Comparison of ENCODE assay signal across 13 cellular contexts in genomic region chr1:111596499-111596898, GRCh38. TPM values are rescaled to one million over a fixed set of nuclear protein-coding genes. Genes with fewer than 3 reads are reported as not detected.
DNase-seq lines count a peak whose midpoint lies in the region; ATAC-seq and TF ChIP-seq lines count a peak whose summit lies in the region.
"Had no signal": no experiment of that assay in that cellular context is flagged by ENCODE, and none has a peak within 500 bp of the region (broad histone marks: within the 10 kb centered on the region; RNA-seq: fewer than 3 reads in every experiment).

No MANE protein-coding gene starts in this region.

- no peaks in the 10 kb centered on the region for H3K27me3 ChIP-seq in effector memory CD4-positive, alpha-beta T cell (replicated peaks; ENCODE audit: control insufficient read depth, insufficient read depth, low read length, poor library complexity, severe bottlenecking)
- H3K27me3 ChIP-seq: neural progenitor cell had no signal

- peak overlapping the region; percentile 24 for H3K27ac ChIP-seq in effector memory CD4-positive, alpha-beta T cell (ENCODE audit: insufficient read depth, low read length, poor library complexity, severe bottlenecking)
- H3K27ac ChIP-seq: HL-60, neural progenitor cell had no signal

- no peaks in the 10 kb centered on the region for H3K9me3 Mint-ChIP-seq in activated CD4-positive, alpha-beta memory T cell treated with anti-CD3 and anti-CD28 coated beads for 36 hours
- no peaks in the 10 kb centered on the region for H3K9me3 Mint-ChIP-seq in stimulated activated effector memory CD8-positive, alpha-beta T cell treated with anti-CD3 and anti-CD28 coated beads, Interleukin-12 subunit alpha, Interleukin-12 subunit beta, amount 100 ng/mL, for 72 hours
- H3K9me3 Mint-ChIP-seq in MCF 10A (ENCODE audit: unreplicated experiment) = no peaks in the 10 kb centered on the region
- H3K9me3 Mint-ChIP-seq: neural progenitor cell had no signal

- peaks cover 95% of the 10 kb centered on the region for H3K4me1 Mint-ChIP-seq in activated CD4-positive, alpha-beta memory T cell treated with anti-CD3 and anti-CD28 coated beads for 36 hours (ENCODE audit: low read depth)
- H3K4me1 Mint-ChIP-seq in stimulated activated effector memory CD8-positive, alpha-beta T cell treated with anti-CD3 and anti-CD28 coated beads, Interleukin-12 subunit alpha, Interleukin-12 subunit beta, amount 100 ng/mL, for 72 hours = peaks cover 95% of the 10 kb centered on the region
- peaks cover 11% of the 10 kb centered on the region for H3K4me1 Mint-ChIP-seq in MCF 10A (ENCODE audit: insufficient read depth, unreplicated experiment)

- H3K36me3 ChIP-seq in effector memory CD4-positive, alpha-beta T cell (ENCODE audit: control insufficient read depth, insufficient read depth, low read length) = no peaks in the 10 kb centered on the region
- H3K36me3 ChIP-seq: HAP-1, neural progenitor cell had no signal

- DNase-seq in NB4 (ENCODE audit: low read depth) (peak; percentile 8), MCF 10A (ENCODE audit: unreplicated experiment) (no peak), GDM1 (lab: John Stamatoyannopoulos, UW) (no peak), occipital lobe (lab: John Stamatoyannopoulos, UW) (no peak)
- DNase-seq in activated CD4-positive, alpha-beta memory T cell treated with anti-CD3 and anti-CD28 coated beads for 36 hours = peak; percentile 80
- DNase-seq in effector memory CD4-positive, alpha-beta T cell = peak; percentile 46 to 55 (median 51)
- peak in 1 of 2 donors; percentile 27 for DNase-seq in stimulated activated effector memory CD8-positive, alpha-beta T cell treated with anti-CD3 and anti-CD28 coated beads, Interleukin-12 subunit alpha, Interleukin-12 subunit beta, amount 100 ng/mL, for 72 hours (ENCODE audit: low spot score in 2 of 2)
- DNase-seq: NCI-H1930 had no signal

- intact Hi-C loops in activated CD4-positive, alpha-beta memory T cell treated with anti-CD3 and anti-CD28 coated beads for 36 hours (cut with micrococcal nuclease) = loop anchor here (10.0 kb wide), 1 partner anchor 962 kb away; no protein-coding TSS in a partner anchor
- intact Hi-C loops in MCF 10A (cut with micrococcal nuclease) = no loop called here

- no peaks in the 10 kb centered on the region for H3K9me3 ChIP-seq in effector memory CD4-positive, alpha-beta T cell (ENCODE audit: control insufficient read depth, low read length)
- H3K9me3 ChIP-seq: HAP-1 had no signal

- CTCF ChIA-PET in activated CD4-positive, alpha-beta memory T cell treated with anti-CD3 and anti-CD28 coated beads for 36 hours (lab: Charles Lee) = interaction anchor here (1.7 kb wide), 1 partner anchor 89 kb away, joined by 5 read pairs; no protein-coding TSS in a partner anchor
- CTCF ChIA-PET in MCF 10A (lab: Yijun Ruan, JAX) = interaction anchor here (1.2 to 1.9 kb wide), 2 partner anchors 25 to 88 kb away, joined by 4 to 5 read pairs; no protein-coding TSS in a partner anchor

- peaks cover 67% of the 10 kb centered on the region for H3K4me1 ChIP-seq in effector memory CD4-positive, alpha-beta T cell (ENCODE audit: control insufficient read depth, insufficient read depth, low read length, poor library complexity, severe bottlenecking)

- no peaks in the 10 kb centered on the region for H3K27me3 Mint-ChIP-seq in activated CD4-positive, alpha-beta memory T cell treated with anti-CD3 and anti-CD28 coated beads for 36 hours
- no peaks in the 10 kb centered on the region for H3K27me3 Mint-ChIP-seq in MCF 10A (ENCODE audit: insufficient read depth, unreplicated experiment)

- peak; percentile 31 for ATAC-seq in stimulated activated effector memory CD8-positive, alpha-beta T cell treated with anti-CD3 and anti-CD28 coated beads, Interleukin-12 subunit alpha, Interleukin-12 subunit beta, amount 100 ng/mL, for 72 hours
- ATAC-seq in GM18498 (IDR thresholded peaks at IDR 0.05; ENCODE audit: unreplicated experiment) = no peak
- ATAC-seq: Right ventricle myocardium inferior had no signal

- TF ChIP-seq POLR2A in NB4 (IDR thresholded peaks at IDR 0.05; ENCODE audit: extremely low read depth, insufficient read length) = no peak

- peaks cover 8% of the 10 kb centered on the region for H3K36me3 Mint-ChIP-seq in activated CD4-positive, alpha-beta memory T cell treated with anti-CD3 and anti-CD28 coated beads for 36 hours
- peaks cover 36% of the 10 kb centered on the region for H3K36me3 Mint-ChIP-seq in stimulated activated effector memory CD8-positive, alpha-beta T cell treated with anti-CD3 and anti-CD28 coated beads, Interleukin-12 subunit alpha, Interleukin-12 subunit beta, amount 100 ng/mL, for 72 hours
- no peaks in the 10 kb centered on the region for H3K36me3 Mint-ChIP-seq in MCF 10A (ENCODE audit: insufficient read depth, unreplicated experiment)
- H3K36me3 Mint-ChIP-seq: neural progenitor cell had no signal

- peak overlapping the region; percentile 85 for H3K27ac Mint-ChIP-seq in activated CD4-positive, alpha-beta memory T cell treated with anti-CD3 and anti-CD28 coated beads for 36 hours
- peak overlapping the region; percentile 96 for H3K27ac Mint-ChIP-seq in stimulated activated effector memory CD8-positive, alpha-beta T cell treated with anti-CD3 and anti-CD28 coated beads, Interleukin-12 subunit alpha, Interleukin-12 subunit beta, amount 100 ng/mL, for 72 hours
- no peak overlapping the region for H3K27ac Mint-ChIP-seq in MCF 10A (ENCODE audit: low read depth, unreplicated experiment)
- H3K27ac Mint-ChIP-seq: neural progenitor cell had no signal

- TF ChIP-seq CTCF in NB4 (IDR thresholded peaks at IDR 0.05; ENCODE audit: low read depth, low read length) (no peak), MCF 10A (IDR thresholded peaks at IDR 0.05; ENCODE audit: unreplicated experiment) (no peak)

- no peak overlapping the region for H3K4me3 Mint-ChIP-seq in activated CD4-positive, alpha-beta memory T cell treated with anti-CD3 and anti-CD28 coated beads for 36 hours
- peak overlapping the region; percentile 74 for H3K4me3 Mint-ChIP-seq in stimulated activated effector memory CD8-positive, alpha-beta T cell treated with anti-CD3 and anti-CD28 coated beads, Interleukin-12 subunit alpha, Interleukin-12 subunit beta, amount 100 ng/mL, for 72 hours
- H3K4me3 Mint-ChIP-seq in MCF 10A (ENCODE audit: unreplicated experiment) = no peak overlapping the region
- H3K4me3 Mint-ChIP-seq: neural progenitor cell had no signal

- BruUV-seq in MCF 10A (replicated peaks; lab: Mats Ljungman, UMichigan) = no TSS peak

- no peak overlapping the region for H3K4me3 ChIP-seq in NB4 (ENCODE audit: low read depth, low read length)
- no peak overlapping the region for H3K4me3 ChIP-seq in effector memory CD4-positive, alpha-beta T cell (ENCODE audit: insufficient read depth, low read depth, low read length, poor library complexity, severe bottlenecking)
- H3K4me3 ChIP-seq: HAP-1, neural progenitor cell had no signal

- POLR2A ChIA-PET in activated CD4-positive, alpha-beta memory T cell treated with anti-CD3 and anti-CD28 coated beads for 36 hours (lab: Charles Lee) = interaction anchor here (1.0 to 1.7 kb wide), 2 partner anchors 20 to 89 kb away, joined by 3 to 6 read pairs; no protein-coding TSS in a partner anchor
- POLR2A ChIA-PET in MCF 10A (lab: Yijun Ruan, JAX) = no interaction called here

RNA-seq across cellular contexts. Expression of gene RAP1A, which starts 23.1 kb away (rescaled TPM):
- total RNA-seq in activated CD4-positive, alpha-beta memory T cell treated with anti-CD3 and anti-CD28 coated beads for 36 hours = 100 to 1,000 TPM; 292 to 294 TPM
- total RNA-seq in MCF 10A (2022) = 31.5 and 39.3 TPM in 2 replicates
- total RNA-seq in occipital lobe = 31.0 TPM

Comparison
In these comparisons a context has a peak if more than half of its experiments do, and no peak if none do; other contexts are left out.
1. DNase-seq: peak in NB4 (single experiment), activated CD4-positive, alpha-beta memory T cell treated with anti-CD3 and anti-CD28 coated beads for 36 hours (single experiment) and effector memory CD4-positive, alpha-beta T cell (3 of 3); none in MCF 10A (single experiment), GDM1 (single experiment) and occipital lobe (single experiment).